In genomic region chrX:259692-260355, GRCh38 we compare ENCODE assay signal across 2 cellular contexts.
TF ChIP-seq lines count a peak whose summit lies in the region.

No MANE protein-coding gene starts in this region.

TF ChIP-seq in A549, 52 proteins besides CTCF, POLR2A, EP300 and RAD21:
- TF ChIP-seq PBX3 (IDR thresholded peaks at IDR 0.05) (no peak), JUN (IDR thresholded peaks at IDR 0.05) (no peak), ELK1 (IDR thresholded peaks at IDR 0.05; ENCODE audit: low read depth, low read length) (no peak), RNF2 (IDR thresholded peaks at IDR 0.05; ENCODE audit: borderline replicate concordance, low read depth) (no peak), SMC3 (IDR thresholded peaks at IDR 0.05) (no peak), GATA3 (IDR thresholded peaks at IDR 0.05; ENCODE audit: borderline replicate concordance) (no peak), ATOH8 (CRISPR knock-in tag; IDR thresholded peaks at IDR 0.05; ENCODE audit: low read depth) (no peak), SREBF2 (IDR thresholded peaks at IDR 0.05) (no peak), JUNB (IDR thresholded peaks at IDR 0.05) (no peak), CBX2 (IDR thresholded peaks at IDR 0.05; ENCODE audit: borderline replicate concordance, low read depth) (no peak), HMGXB4 (CRISPR knock-in tag; IDR thresholded peaks at IDR 0.05; ENCODE audit: borderline replicate concordance) (no peak), ESRRA (IDR thresholded peaks at IDR 0.05; ENCODE audit: borderline replicate concordance, low read length) (no peak), KDM1A (IDR thresholded peaks at IDR 0.05; ENCODE audit: low read depth) (no peak), ZFP36 (IDR thresholded peaks at IDR 0.05; ENCODE audit: borderline replicate concordance, partially characterized antibody) (no peak), E2F6 (IDR thresholded peaks at IDR 0.05; ENCODE audit: borderline replicate concordance, low read depth) (no peak), MYC (IDR thresholded peaks at IDR 0.05; ENCODE audit: borderline replicate concordance, low read length) (no peak)

TF ChIP-seq in HepG2, 621 proteins besides CTCF, POLR2A, EP300 and RAD21:
- TF ChIP-seq ZNF687 (CRISPR knock-in tag; IDR thresholded peaks at IDR 0.05) (peak; percentile 58), ZNF18 (CRISPR knock-in tag; IDR thresholded peaks at IDR 0.05; ENCODE audit: insufficient replicate concordance) (peak; percentile 47), MLLT10 (CRISPR knock-in tag; IDR thresholded peaks at IDR 0.05) (no peak), LCORL (IDR thresholded peaks at IDR 0.05) (no peak), LCORL (CRISPR knock-in tag; IDR thresholded peaks at IDR 0.05) (0 out of 2 replicates have a peak, but pooled peaks have one; percentile 29), CENPT (CRISPR knock-in tag; IDR thresholded peaks at IDR 0.05; ENCODE audit: low read depth) (no peak), EED (CRISPR knock-in tag; IDR thresholded peaks at IDR 0.05) (no peak), IKZF1 (IDR thresholded peaks at IDR 0.05) (no peak), MYC (CRISPR knock-in tag; IDR thresholded peaks at IDR 0.05; ENCODE audit: borderline replicate concordance) (peak; percentile 18; the same call in 1 of the 2 replicates), KAT7 (CRISPR knock-in tag; IDR thresholded peaks at IDR 0.05; ENCODE audit: borderline replicate concordance) (no peak)
